In genomic region chr19:37969695-37970094, GRCh38 we compare ENCODE assay signal across 18 cellular contexts.
A peak's percentile ranks its signal among the peaks of the same experiment; 100 is the strongest.
DNase-seq lines count a peak whose midpoint lies in the region; ATAC-seq and TF ChIP-seq lines count a peak whose summit lies in the region.
"Had no signal": no experiment of that assay in that cellular context is flagged by ENCODE, and none has a peak within 500 bp of the region (broad histone marks: within the 10 kb centered on the region; RNA-seq: fewer than 3 reads in every experiment).

No MANE protein-coding gene starts in this region.

- no peak overlapping the region for H2BK120ac ChIP-seq in IMR-90 (ENCODE audit: low read depth, low read length)

- TF ChIP-seq RAD21 in IMR-90 (IDR thresholded peaks at IDR 0.05; ENCODE audit: low read length): no peak

- H4K20me1 ChIP-seq in IMR-90 (ENCODE audit: insufficient read depth, low read length): no peaks in the 10 kb centered on the region

- H3K27ac Mint-ChIP-seq in naive B cell: peak overlapping the region in 4 of 6 donors; percentile 29 to 81 (median 66)
- no peak overlapping the region for H3K27ac Mint-ChIP-seq in activated CD4-positive, alpha-beta memory T cell treated with anti-CD3 and anti-CD28 coated beads, Interleukin-2, amount 10 ng/mL, durations not matched to agents 7 days and 5 days

- peaks cover 43 to 84% of the 10 kb centered on the region in 2 experiments for H3K79me1 ChIP-seq in IMR-90 (ENCODE audit: low read depth in 1 of 2, low read length in 2 of 2)

- BruUV-seq in IMR-90 (replicated peaks; lab: Mats Ljungman, UMichigan): no TSS peak

- no peak for TF ChIP-seq CTCF in C4-2B (conservative IDR thresholded peaks at IDR 0.05)
- TF ChIP-seq CTCF in IMR-90 (conservative IDR thresholded peaks at IDR 0.05; ENCODE audit: low read depth, low read length): no peak
- TF ChIP-seq CTCF in VCaP (conservative IDR thresholded peaks at IDR 0.05): no peak

- no peak overlapping the region for H4K5ac ChIP-seq in IMR-90 (ENCODE audit: low read depth, low read length)

- H3K56ac ChIP-seq in IMR-90 (ENCODE audit: extremely low read depth, insufficient read depth, low read length): no peak overlapping the region

- no peak overlapping the region for H2AFZ ChIP-seq in IMR-90 (replicated peaks; ENCODE audit: low read length, poor library complexity)
- H2AFZ ChIP-seq: GM23248 had no signal

- no peaks in the 10 kb centered on the region for H3K27me3 ChIP-seq in IMR-90 (ENCODE audit: control insufficient read depth, insufficient read depth, low read length)
- H3K27me3 ChIP-seq: BLaER1 treated with 17β-estradiol and CSF1 and Interleukin-3, amounts not matched to agents 10 nM and 100 nM had no signal

- no peak overlapping the region for H3K18ac ChIP-seq in IMR-90 (ENCODE audit: low read depth, low read length)

- peaks cover 12% of the 10 kb centered on the region for H3K9me1 ChIP-seq in IMR-90 (ENCODE audit: insufficient read depth, low read length)

- H2BK20ac ChIP-seq in IMR-90 (ENCODE audit: low read depth, low read length): no peak overlapping the region

- peaks cover 3% of the 10 kb centered on the region; the same call in 1 of the 2 replicates for H3K36me3 ChIP-seq in IMR-90 (ENCODE audit: control insufficient read depth, insufficient read depth, low read length)

- CTCF ChIA-PET in IMR-90 (lab: Yijun Ruan, JAX): no interaction called here
- CTCF ChIA-PET in activated CD4-positive, alpha-beta memory T cell treated with anti-CD3 and anti-CD28 coated beads, Interleukin-2, amount 10 ng/mL, durations not matched to agents 7 days and 5 days (lab: Charles Lee): no interaction called here

- H3K9me3 ChIP-seq in IMR-90 (ENCODE audit: control insufficient read depth, insufficient read depth, low read length): peaks cover 6% of the 10 kb centered on the region
- H3K9me3 ChIP-seq: SK-N-SH had no signal

- no peak overlapping the region for H3K4me2 ChIP-seq in IMR-90 (ENCODE audit: low read depth, low read length)
- H3K4me2 ChIP-seq: BLaER1 treated with 17β-estradiol and CSF1 and Interleukin-3, amounts not matched to agents 10 nM and 100 nM; SK-N-SH had no signal

- no peak overlapping the region for H2AK9ac ChIP-seq in IMR-90 (replicated peaks; ENCODE audit: low read depth, low read length, poor library complexity)

- H2BK15ac ChIP-seq in IMR-90 (ENCODE audit: low read depth, low read length): no peak overlapping the region

- no peak overlapping the region for H3K9ac ChIP-seq in IMR-90 (ENCODE audit: low read depth, low read length)
- H3K9ac ChIP-seq: BLaER1 treated with 17β-estradiol and CSF1 and Interleukin-3, amounts not matched to agents 10 nM and 100 nM; GM23248; SK-N-SH had no signal

- no peaks in the 10 kb centered on the region for H3K27me3 Mint-ChIP-seq in naive B cell
- H3K27me3 Mint-ChIP-seq in activated CD4-positive, alpha-beta memory T cell treated with anti-CD3 and anti-CD28 coated beads, Interleukin-2, amount 10 ng/mL, durations not matched to agents 7 days and 5 days: no peaks in the 10 kb centered on the region

- H3K23ac ChIP-seq in IMR-90 (ENCODE audit: low read depth, low read length): no peak overlapping the region; the same call in 1 of the 2 replicates

- ATAC-seq in IMR-90 (ENCODE audit: low read depth) (no peak), naive B cell (ENCODE audit: low read depth in 2 of 2) (no peak)
- ATAC-seq: Panc1, Right ventricle myocardium inferior had no signal

- WGBS in IMR-90 (ENCODE audit: extremely low coverage in 2 of 2, insufficient read length in 1 of 2), 2 experiments: 0% methylated on average over 1 of the region's 5 CpGs; no CpG with 5 or more reads in 1 of the 2 experiments

- H3K14ac ChIP-seq in IMR-90 (replicated peaks; ENCODE audit: low read depth, low read length): peak overlapping the region; percentile 28; the same call in 1 of the 2 replicates

- dilution Hi-C loops in IMR-90 (cut with HindIII; ENCODE audit: low sequenced_read_pairs, unreplicated experiment): no loop called here

- no peak overlapping the region; a peak in 1 of 4 replicates for H4K8ac ChIP-seq in IMR-90 (ENCODE audit: low read depth in 2 of 2, low read length in 2 of 2)

- DNase-seq in IMR-90 (no peak), naive B cell (no peak), SKM-1 (lab: John Stamatoyannopoulos, UW; ENCODE audit: unreplicated experiment) (no peak), iPS-NIHi11 (ENCODE audit: low spot score) (no peak)
- DNase-seq in activated CD4-positive, alpha-beta memory T cell treated with anti-CD3 and anti-CD28 coated beads, Interleukin-2, amount 10 ng/mL, durations not matched to agents 7 days and 5 days: no peak
- DNase-seq: GM23248, HCEC 1CT, KBM-7, NCI-H1694 treated with DMSO at 0.1 percent for 48 hours, NCI-H446 treated with DMSO at 0.1 percent for 48 hours, NCI-H774, SK-N-SH, T-helper 1 cell had no signal

- H2AK5ac ChIP-seq in IMR-90 (ENCODE audit: low read depth, low read length): no peak overlapping the region

- H3K4ac ChIP-seq in IMR-90 (ENCODE audit: low read depth, low read length): no peak overlapping the region

- H3K4me3 Mint-ChIP-seq in naive B cell: peak overlapping the region in 1 of 8 donors; percentile 36
- H3K4me3 Mint-ChIP-seq in activated CD4-positive, alpha-beta memory T cell treated with anti-CD3 and anti-CD28 coated beads, Interleukin-2, amount 10 ng/mL, durations not matched to agents 7 days and 5 days: no peak overlapping the region

- intact Hi-C loops in IMR-90 (cut with micrococcal nuclease): no loop called here

- H3K9me3 Mint-ChIP-seq in naive B cell: peaks cover 2 to 15% (median 7%) of the 10 kb centered on the region in 7 donors
- H3K9me3 Mint-ChIP-seq in activated CD4-positive, alpha-beta memory T cell treated with anti-CD3 and anti-CD28 coated beads, Interleukin-2, amount 10 ng/mL, durations not matched to agents 7 days and 5 days: peaks cover 25% of the 10 kb centered on the region

- H3K27ac ChIP-seq in C4-2B (peak overlapping the region; percentile 62), IMR-90 (ENCODE audit: insufficient read depth, low read length) (no peak overlapping the region), VCaP (peak overlapping the region; percentile 96)
- H3K27ac ChIP-seq: BLaER1 treated with 17β-estradiol and CSF1 and Interleukin-3, amounts not matched to agents 10 nM and 100 nM; GM23248 had no signal

- H2BK5ac ChIP-seq in IMR-90 (ENCODE audit: low read depth, low read length, poor library complexity, severe bottlenecking): no peak overlapping the region

- POLR2A ChIA-PET in IMR-90 (lab: Charles Lee; ENCODE audit: unreplicated experiment): no interaction called here
- POLR2A ChIA-PET in activated CD4-positive, alpha-beta memory T cell treated with anti-CD3 and anti-CD28 coated beads, Interleukin-2, amount 10 ng/mL, durations not matched to agents 7 days and 5 days (lab: Charles Lee): no interaction called here

- in situ Hi-C loops in IMR-90 (cut with MboI; ENCODE audit: low sequenced_read_pairs): no loop called here

- peaks cover 54 to 94% (median 73%) of the 10 kb centered on the region in 3 donors for H3K4me1 Mint-ChIP-seq in naive B cell
- H3K4me1 Mint-ChIP-seq in activated CD4-positive, alpha-beta memory T cell treated with anti-CD3 and anti-CD28 coated beads, Interleukin-2, amount 10 ng/mL, durations not matched to agents 7 days and 5 days: no peaks in the 10 kb centered on the region

- H3K4me1 ChIP-seq in IMR-90 (ENCODE audit: control insufficient read depth, insufficient read depth, low read length): peaks cover 10% of the 10 kb centered on the region

- H3K36me3 Mint-ChIP-seq in naive B cell: peaks cover 9 to 27% of the 10 kb centered on the region in 2 donors
- H3K36me3 Mint-ChIP-seq in activated CD4-positive, alpha-beta memory T cell treated with anti-CD3 and anti-CD28 coated beads, Interleukin-2, amount 10 ng/mL, durations not matched to agents 7 days and 5 days (ENCODE audit: low read depth): peaks cover 11% of the 10 kb centered on the region

- H4K91ac ChIP-seq in IMR-90 (ENCODE audit: insufficient read depth, low read depth, low read length): no peak overlapping the region

- TF ChIP-seq POLR2A in IMR-90 (IDR thresholded peaks at IDR 0.05; ENCODE audit: low read depth, low read length): no peak

- H3K4me3 ChIP-seq in IMR-90 (ENCODE audit: insufficient read depth, low read depth, low read length): no peak overlapping the region
- H3K4me3 ChIP-seq: BLaER1 treated with 17β-estradiol and CSF1 and Interleukin-3, amounts not matched to agents 10 nM and 100 nM; GM23248 had no signal

TF ChIP-seq in IMR-90, 13 proteins besides CTCF, POLR2A, EP300 and RAD21 (continues in another document):
- no peak for TF ChIP-seq CEBPB (IDR thresholded peaks at IDR 0.05; ENCODE audit: low read depth, low read length)
- no peak for TF ChIP-seq MAFK (IDR thresholded peaks at IDR 0.05; ENCODE audit: low read depth, low read length)
- no peak for TF ChIP-seq SMC3 (IDR thresholded peaks at IDR 0.05; ENCODE audit: low read depth, low read length)
- TF ChIP-seq CHD1 (IDR thresholded peaks at IDR 0.05; ENCODE audit: low read depth, low read length): no peak
- TF ChIP-seq FOS (IDR thresholded peaks at IDR 0.05; ENCODE audit: low read depth, low read length): no peak
- TF ChIP-seq ELK1 (IDR thresholded peaks at IDR 0.05; ENCODE audit: borderline replicate concordance, low read depth, low read length): no peak
- no peak for TF ChIP-seq MXI1 (IDR thresholded peaks at IDR 0.05; ENCODE audit: borderline replicate concordance, low read depth, low read length)
- no peak for TF ChIP-seq USF2 (IDR thresholded peaks at IDR 0.05; ENCODE audit: low read depth, low read length)
- no peak for TF ChIP-seq BHLHE40 (IDR thresholded peaks at IDR 0.05; ENCODE audit: low read depth, low read length)
- no peak for TF ChIP-seq RCOR1 (IDR thresholded peaks at IDR 0.05; ENCODE audit: insufficient replicate concordance, low read length)
- TF ChIP-seq NFE2L2 (IDR thresholded peaks at IDR 0.05; ENCODE audit: low read depth, low read length): no peak
- no peak for TF ChIP-seq RFX5 (IDR thresholded peaks at IDR 0.05; ENCODE audit: low read depth, low read length)
